ENCODE assay signal across 9 cellular contexts in genomic region chr5:109411627-109412026, GRCh38. TPM values are rescaled to one million over a fixed set of nuclear protein-coding genes. Genes with fewer than 3 reads are reported as not detected.
DNase-seq lines count a peak whose midpoint lies in the region; ATAC-seq, FAIRE-seq and TF ChIP-seq lines count a peak whose summit lies in the region.
"Had no signal": no experiment of that assay in that cellular context is flagged by ENCODE, and none has a peak within 500 bp of the region (broad histone marks: within the 10 kb centered on the region; RNA-seq: fewer than 3 reads in every experiment).

No MANE protein-coding gene starts in this region.

- peak overlapping the region; percentile 98 for H3K4me2 ChIP-seq in astrocyte (ENCODE audit: low read length)

- H3K27ac Mint-ChIP-seq in astrocyte (ENCODE audit: unreplicated experiment) (peak overlapping the region; percentile 98), endothelial cell (ENCODE audit: unreplicated experiment) (no peak overlapping the region)

- WGBS in testis, 2 donors = 60 to 70% methylated on average over 3 of the region's 3 CpGs

- peak overlapping the region; percentile 98 for H3K9ac ChIP-seq in astrocyte (ENCODE audit: low read length)

- peaks cover 33% of the 10 kb centered on the region for H3K4me1 ChIP-seq in astrocyte (ENCODE audit: insufficient read depth, low read length)
- H3K4me1 ChIP-seq in left lung = peaks cover 9 to 30% of the 10 kb centered on the region in 2 donors
- peaks cover 7% of the 10 kb centered on the region for H3K4me1 ChIP-seq in testis

- ATAC-seq in left lung = no peak
- no peak for ATAC-seq in GM19455 (IDR thresholded peaks at IDR 0.05; ENCODE audit: unreplicated experiment)

- no peaks in the 10 kb centered on the region for H3K9me3 ChIP-seq in astrocyte (ENCODE audit: insufficient read depth, low read depth, low read length)
- H3K9me3 ChIP-seq in left lung = no peaks in the 10 kb centered on the region
- no peaks in the 10 kb centered on the region for H3K9me3 ChIP-seq in testis

- intact Hi-C loops in left lung (cut with DNase I) (no loop called here), testis (cut with DNase I; ENCODE audit: low total_unique reads) (no loop called here)

- peak overlapping the region; percentile 95 for H3K27ac ChIP-seq in 22Rv1
- peak overlapping the region; percentile 99 for H3K27ac ChIP-seq in astrocyte (ENCODE audit: low read depth, low read length)
- peak overlapping the region; percentile 99 to 100 for H3K27ac ChIP-seq in left lung
- H3K27ac ChIP-seq in testis = peak overlapping the region in 1 of 2 donors; percentile 99

- peaks cover 25% of the 10 kb centered on the region for H4K20me1 ChIP-seq in astrocyte (ENCODE audit: insufficient read depth, low read length)

- H2AFZ ChIP-seq in astrocyte (ENCODE audit: low read depth, low read length) = no peak overlapping the region

- FAIRE-seq in astrocyte (lab: Jason Lieb, UNC) = no peak

- H3K79me2 ChIP-seq in astrocyte (ENCODE audit: insufficient read depth, low read length) = peaks cover 29% of the 10 kb centered on the region

- H3K36me3 ChIP-seq in astrocyte (ENCODE audit: insufficient read depth, low read length) = no peaks in the 10 kb centered on the region
- H3K36me3 ChIP-seq in left lung = no peaks in the 10 kb centered on the region
- no peaks in the 10 kb centered on the region for H3K36me3 ChIP-seq in testis (ENCODE audit: low read depth, missing control alignments)

- H3K27me3 ChIP-seq in astrocyte (ENCODE audit: insufficient read depth, low read length) = no peaks in the 10 kb centered on the region
- H3K27me3 ChIP-seq in left lung = no peaks in the 10 kb centered on the region
- H3K27me3 ChIP-seq in testis = no peaks in the 10 kb centered on the region

- H3K9me3 Mint-ChIP-seq in astrocyte (ENCODE audit: unreplicated experiment) (peaks cover 12% of the 10 kb centered on the region), endothelial cell (ENCODE audit: unreplicated experiment) (no peaks in the 10 kb centered on the region)

- TF ChIP-seq CTCF in 22Rv1 (IDR thresholded peaks at IDR 0.05) = no peak
- TF ChIP-seq CTCF in HFF-Myc (IDR thresholded peaks at IDR 0.05; ENCODE audit: low read depth, low read length, missing control alignments) = no peak
- TF ChIP-seq CTCF in astrocyte (IDR thresholded peaks at IDR 0.05; ENCODE audit: insufficient read depth, low read depth, low read length) = no peak
- TF ChIP-seq CTCF in left lung (IDR thresholded peaks at IDR 0.05) = no peak
- no peak for TF ChIP-seq CTCF in endothelial cell (IDR thresholded peaks at IDR 0.05; ENCODE audit: unreplicated experiment)
- TF ChIP-seq CTCF in testis (IDR thresholded peaks at IDR 0.05) = no peak

- no peak for TF ChIP-seq POLR2A in testis (IDR thresholded peaks at IDR 0.05)

- DNase-seq in HFF-Myc (ENCODE audit: extremely low read depth, low read depth) (peak; percentile 72), astrocyte (ENCODE audit: low read depth) (peak; percentile 95), left lung (no peak), endothelial cell (ENCODE audit: low spot score) (no peak), testis (no peak), HuH-7.5 (ENCODE audit: low spot score) (no peak)
- DNase-seq: activated CD4-positive, alpha-beta T cell treated with anti-CD3 and anti-CD28 coated beads for 1 hour had no signal

- peaks cover 26% of the 10 kb centered on the region for H3K4me1 Mint-ChIP-seq in astrocyte (ENCODE audit: low read depth, unreplicated experiment)
- H3K4me1 Mint-ChIP-seq in endothelial cell (ENCODE audit: unreplicated experiment) = peaks cover 11% of the 10 kb centered on the region

- H3K36me3 Mint-ChIP-seq in astrocyte (ENCODE audit: low read depth, unreplicated experiment) = peaks cover 1% of the 10 kb centered on the region
- no peaks in the 10 kb centered on the region for H3K36me3 Mint-ChIP-seq in endothelial cell (ENCODE audit: low read depth, unreplicated experiment)

- H3K27me3 Mint-ChIP-seq in astrocyte (ENCODE audit: low read depth, unreplicated experiment) = no peaks in the 10 kb centered on the region
- peaks cover 8% of the 10 kb centered on the region for H3K27me3 Mint-ChIP-seq in endothelial cell (ENCODE audit: unreplicated experiment)

- H3K4me3 ChIP-seq in HFF-Myc (replicated peaks; ENCODE audit: low read depth, low read length) (no peak overlapping the region), astrocyte (ENCODE audit: insufficient read depth, low read depth, low read length) (no peak overlapping the region), left lung (no peak overlapping the region), testis (no peak overlapping the region)

- H3K4me3 Mint-ChIP-seq in astrocyte (ENCODE audit: unreplicated experiment) (peak overlapping the region; percentile 22), endothelial cell (ENCODE audit: unreplicated experiment) (no peak overlapping the region)

RNA-seq across cellular contexts. Expression of gene PJA2, which starts 1.9 kb away (rescaled TPM):
- 107 and 108 TPM in 2 replicates for total RNA-seq in astrocyte
- 10 to 100 TPM; 81.4 to 83.7 TPM for total RNA-seq in left lung
- 78.2 TPM for total RNA-seq in endothelial cell (ENCODE audit: unreplicated experiment)
- total RNA-seq in testis = 100 to 1,000 TPM; 105 to 112 TPM
- polyA plus RNA-seq in testis (ENCODE audit: insufficient read depth, low read depth, low replicate concordance) = 77.3 TPM

Comparison
In these comparisons a context has a peak if more than half of its experiments do, and no peak if none do; other contexts are left out.
1. DNase-seq: peak in HFF-Myc (single experiment) and astrocyte (single experiment); none in left lung (0 of 2), endothelial cell (single experiment), testis (single experiment) and HuH-7.5 (single experiment).